Comparison of ENCODE assay signal across 8 cellular contexts in the genomic region with DNA sequence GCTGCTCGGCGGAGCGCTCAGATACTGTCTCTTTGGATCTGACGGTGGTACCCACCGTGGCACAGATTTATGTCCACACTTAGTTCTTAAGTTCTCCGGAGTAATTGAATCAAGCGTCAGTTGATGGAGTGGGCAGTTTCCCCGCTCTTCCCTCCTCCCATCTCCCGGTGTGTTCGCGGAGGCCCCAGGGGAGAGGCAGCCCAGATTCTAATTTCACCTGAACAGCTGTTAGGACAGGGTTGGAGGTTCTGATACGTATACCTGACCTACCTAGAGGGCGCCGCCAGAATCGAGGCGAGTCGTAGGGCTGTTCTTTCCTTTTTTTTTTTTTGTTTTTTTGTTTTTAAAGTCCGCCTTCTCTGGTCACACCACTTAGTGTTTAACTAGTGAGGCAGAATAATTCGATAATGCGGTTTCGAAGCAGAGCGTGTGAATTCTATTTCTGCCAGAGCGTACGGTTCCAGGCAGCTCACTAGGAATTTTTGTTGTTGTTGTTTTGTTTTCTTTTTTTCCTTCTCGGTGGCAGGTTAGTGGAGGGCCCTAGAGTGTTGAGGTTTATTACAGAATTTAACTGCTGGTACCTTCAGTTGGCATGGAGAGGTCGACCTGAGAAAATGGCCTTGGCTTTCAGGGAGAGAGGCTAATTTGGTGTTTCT. TPM values are rescaled to one million over a fixed set of nuclear protein-coding genes. Genes with fewer than 3 reads are reported as not detected.
A peak's percentile ranks its signal among the peaks of the same experiment; 100 is the strongest.
DNase-seq lines count a peak whose midpoint lies in the region; ATAC-seq and TF ChIP-seq lines count a peak whose summit lies in the region.

No MANE protein-coding gene starts in this region.

- H2AFZ ChIP-seq in SU-DHL-6 (ENCODE audit: low read depth, low read length, severe bottlenecking): peak overlapping the region; percentile 65

- peak; percentile 32 for ATAC-seq in HG02642 (IDR thresholded peaks at IDR 0.05; ENCODE audit: poor library complexity, unreplicated experiment)
- ATAC-seq in right cardiac atrium: peak in 1 of 2 donors; percentile 35
- ATAC-seq in HG03135 (IDR thresholded peaks at IDR 0.05; ENCODE audit: unreplicated experiment): no peak
- ATAC-seq in HG03039 (IDR thresholded peaks at IDR 0.05; ENCODE audit: unreplicated experiment): no peak

- TF ChIP-seq CTCF in DOHH2 (IDR thresholded peaks at IDR 0.05; ENCODE audit: low read depth, low read length, poor library complexity, severe bottlenecking) (no peak), SU-DHL-6 (IDR thresholded peaks at IDR 0.05; ENCODE audit: insufficient read depth, low read length, poor library complexity, severe bottlenecking) (no peak), sigmoid colon (IDR thresholded peaks at IDR 0.05) (no peak)

- TF ChIP-seq EP300 in sigmoid colon (IDR thresholded peaks at IDR 0.05): no peak

- H3K9me3 ChIP-seq in DOHH2 (ENCODE audit: control insufficient read depth, insufficient read depth, low read length) (no peaks in the 10 kb centered on the region), SU-DHL-6 (ENCODE audit: insufficient read depth, low read length) (no peaks in the 10 kb centered on the region), right cardiac atrium (ENCODE audit: control insufficient read depth, low read length) (no peaks in the 10 kb centered on the region), sigmoid colon (no peaks in the 10 kb centered on the region)

- H3F3A ChIP-seq in DOHH2 (ENCODE audit: control insufficient read depth, insufficient read depth): peaks cover 8% of the 10 kb centered on the region; the same call in 1 of the 2 replicates
- peaks cover 10% of the 10 kb centered on the region; the same call in 1 of the 2 replicates for H3F3A ChIP-seq in SU-DHL-6 (ENCODE audit: insufficient read depth)

- no peaks in the 10 kb centered on the region for H4K20me1 ChIP-seq in DOHH2 (ENCODE audit: control insufficient read depth, insufficient read depth, low read depth, low read length)
- H4K20me1 ChIP-seq in SU-DHL-6 (ENCODE audit: low read depth, low read length): no peaks in the 10 kb centered on the region

- WGBS in right cardiac atrium: 5% methylated on average over 26 of the region's 26 CpGs
- 2 to 6% methylated on average over 26 of the region's 26 CpGs for WGBS in sigmoid colon, 2 donors

- H3K4me3 ChIP-seq in DOHH2 (ENCODE audit: low read length): peak overlapping the region; percentile 55
- peak overlapping the region; percentile 53 for H3K4me3 ChIP-seq in SU-DHL-6 (ENCODE audit: insufficient read depth, low read length, poor library complexity, severe bottlenecking)
- peak overlapping the region; percentile 56 for H3K4me3 ChIP-seq in right cardiac atrium (ENCODE audit: low read length)
- peak overlapping the region; percentile 40 to 60 (median 50) for H3K4me3 ChIP-seq in sigmoid colon

- intact Hi-C loops in right cardiac atrium (cut with DNase I): no loop called here
- intact Hi-C loops in sigmoid colon (cut with DNase I): no loop called here

- no peak for TF ChIP-seq POLR2A in sigmoid colon (IDR thresholded peaks at IDR 0.05)

- peak overlapping the region; percentile 53 for H3K9ac ChIP-seq in SU-DHL-6 (ENCODE audit: low read length)

- H3K36me3 ChIP-seq in DOHH2 (ENCODE audit: control insufficient read depth, low read length): no peaks in the 10 kb centered on the region
- H3K36me3 ChIP-seq in SU-DHL-6 (ENCODE audit: low read length): no peaks in the 10 kb centered on the region
- H3K36me3 ChIP-seq in sigmoid colon: no peaks in the 10 kb centered on the region

- peaks cover 57% of the 10 kb centered on the region for H3K27me3 ChIP-seq in DOHH2 (ENCODE audit: control insufficient read depth, low read length)
- no peaks in the 10 kb centered on the region for H3K27me3 ChIP-seq in SU-DHL-6 (ENCODE audit: low read length)
- H3K27me3 ChIP-seq in right cardiac atrium (ENCODE audit: control insufficient read depth, insufficient read depth): no peaks in the 10 kb centered on the region
- H3K27me3 ChIP-seq in sigmoid colon: peaks cover 5 to 60% (median 44%) of the 10 kb centered on the region in 3 donors

- H3K4me1 ChIP-seq in DOHH2 (ENCODE audit: control insufficient read depth, low read length) (peaks cover 23% of the 10 kb centered on the region), right cardiac atrium (ENCODE audit: control insufficient read depth, insufficient read depth, low read length) (no peaks in the 10 kb centered on the region), sigmoid colon (peaks cover 0 to 20% (median 17%) of the 10 kb centered on the region in 4 donors)

- H3K9me2 ChIP-seq in DOHH2 (replicated peaks; ENCODE audit: control insufficient read depth, low read length) (no peaks in the 10 kb centered on the region), SU-DHL-6 (replicated peaks; ENCODE audit: insufficient read depth, low read length) (no peaks in the 10 kb centered on the region)

- DNase-seq in right cardiac atrium (peak in 1 of 3 donors; percentile 12), sigmoid colon (no peak)
- DNase-seq in stimulated activated CD4-positive, alpha-beta T cell treated with anti-CD3 and anti-CD28 coated beads, Interleukin-4, amount 100 ng/mL, for 24 hours: no peak

- no peak overlapping the region for H3K27ac ChIP-seq in DOHH2 (ENCODE audit: low read depth, low read length)
- no peak overlapping the region for H3K27ac ChIP-seq in SU-DHL-6 (ENCODE audit: low read depth, low read length)
- no peak overlapping the region for H3K27ac ChIP-seq in right cardiac atrium (ENCODE audit: low read length)
- H3K27ac ChIP-seq in sigmoid colon: no peak overlapping the region

- H3K4me2 ChIP-seq in DOHH2 (ENCODE audit: low read length): peak overlapping the region; percentile 63
- peak overlapping the region; percentile 50 for H3K4me2 ChIP-seq in SU-DHL-6 (ENCODE audit: low read depth, low read length, poor library complexity, severe bottlenecking)

- H3K79me2 ChIP-seq in DOHH2 (ENCODE audit: control insufficient read depth, low read length): no peaks in the 10 kb centered on the region
- H3K79me2 ChIP-seq in SU-DHL-6 (ENCODE audit: insufficient read depth, low read length): no peaks in the 10 kb centered on the region

RNA-seq across cellular contexts. Expression of gene GNS, which starts 22.3 kb away (rescaled TPM):
- 100 to 1,000 TPM in 1 of 4 donors, 10 to 100 TPM in 3; 90.8 to 105 (median 96.9) TPM for total RNA-seq in right cardiac atrium
- 33.6 TPM for polyA plus RNA-seq in right cardiac atrium
- 10 to 100 TPM; 65.3 to 73.0 (median 70.5) TPM for total RNA-seq in sigmoid colon
- polyA plus RNA-seq in sigmoid colon: 10 to 100 TPM in 2 of 3 donors, 1 to 10 TPM in 1; 4.2 to 32.6 (median 18.0) TPM

RNA-seq across cellular contexts. Expression of gene TBC1D30, which starts 42.9 kb away (rescaled TPM):
- total RNA-seq in right cardiac atrium (1 to 10 TPM; 1.3 to 1.6 (median 1.5) TPM), sigmoid colon (1 to 10 TPM in 1 of 4 donors, under 1 TPM in 3; 0.36 to 4.3 (median 0.74) TPM)
- polyA plus RNA-seq in right cardiac atrium (0.57 TPM), sigmoid colon (1 to 10 TPM; 2.3 to 3.5 (median 2.4) TPM)
